ENCODE assay signal across 1 cellular context in the genomic region with DNA sequence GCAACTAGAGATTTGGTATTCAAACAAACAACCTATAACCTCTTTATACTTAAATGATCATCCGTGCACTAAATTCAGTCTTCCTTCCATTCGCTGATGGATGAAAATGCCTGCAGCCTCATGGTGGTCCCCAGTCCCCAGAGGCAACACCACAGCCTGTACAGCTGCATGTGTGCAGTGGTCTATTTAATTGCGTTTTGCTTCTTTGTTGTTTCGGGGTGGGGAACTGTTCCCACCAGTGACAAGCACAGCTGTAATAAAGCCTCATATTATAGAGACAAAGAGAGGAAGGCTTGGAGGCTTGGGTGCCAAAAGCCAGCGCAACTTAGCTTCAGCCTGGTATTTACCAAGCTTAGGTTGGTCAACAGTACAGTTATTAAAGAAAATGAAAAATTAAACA.
TF ChIP-seq lines count a peak whose summit lies in the region.

No MANE protein-coding gene starts in this region.

TF ChIP-seq in H1, 55 proteins besides CTCF, POLR2A, EP300 and RAD21:
- TF ChIP-seq HDAC2 (IDR thresholded peaks at IDR 0.05; ENCODE audit: borderline replicate concordance in 1 of 2, low read depth in 2 of 2, low read length in 2 of 2): no peak
- no peak for TF ChIP-seq CBX5 (IDR thresholded peaks at IDR 0.05; ENCODE audit: low read depth, low read length)
- TF ChIP-seq GABPA (IDR thresholded peaks at IDR 0.05; ENCODE audit: borderline replicate concordance, insufficient read depth, low read length): no peak
- no peak for TF ChIP-seq POU5F1 (IDR thresholded peaks at IDR 0.05; ENCODE audit: low read depth, low read length)
- TF ChIP-seq TAF1 (IDR thresholded peaks at IDR 0.05; ENCODE audit: low read depth, low read length): no peak
- no peak for TF ChIP-seq PHF8 (conservative IDR thresholded peaks at IDR 0.05; ENCODE audit: low read depth, low read length)
- no peak for TF ChIP-seq SP2 (IDR thresholded peaks at IDR 0.05; ENCODE audit: low read length)
- no peak for TF ChIP-seq CTBP2 (IDR thresholded peaks at IDR 0.05; ENCODE audit: borderline replicate concordance, insufficient read depth, insufficient read length, low read length)
- TF ChIP-seq SRF (IDR thresholded peaks at IDR 0.05; ENCODE audit: low read depth, low read length): no peak
- no peak for TF ChIP-seq YY1 (IDR thresholded peaks at IDR 0.05; ENCODE audit: low read depth, low read length)
- no peak for TF ChIP-seq ASH2L (IDR thresholded peaks at IDR 0.05; ENCODE audit: low read length)
TF ChIP-seq in H1: peak in this region for 0.
